1 cellular context compared by ENCODE assay signal in genomic region chr13:112962911-112963625, GRCh38.
TF ChIP-seq lines count a peak whose summit lies in the region.

No MANE protein-coding gene starts in this region.

TF ChIP-seq in WTC11, 78 proteins besides CTCF, POLR2A, EP300 and RAD21 (continued from another document):
- TF ChIP-seq ARID4B (CRISPR knock-in tag; IDR thresholded peaks at IDR 0.05; ENCODE audit: borderline replicate concordance) = no peak
- TF ChIP-seq GABPB1 (CRISPR knock-in tag; IDR thresholded peaks at IDR 0.05) = no peak
- no peak for TF ChIP-seq ESRRA (CRISPR knock-in tag; IDR thresholded peaks at IDR 0.05; ENCODE audit: borderline replicate concordance)
